Comparison of ENCODE assay signal across 11 cellular contexts in genomic region chr14:21923820-21924219, GRCh38.
DNase-seq lines count a peak whose midpoint lies in the region; ATAC-seq, FAIRE-seq and TF ChIP-seq lines count a peak whose summit lies in the region.
"Had no signal": no experiment of that assay in that cellular context is flagged by ENCODE, and none has a peak within 500 bp of the region (broad histone marks: within the 10 kb centered on the region; RNA-seq: fewer than 3 reads in every experiment).

No MANE protein-coding gene starts in this region.

- H3K36me3 ChIP-seq in right lobe of liver (no peaks in the 10 kb centered on the region), HepG2 (replicated peaks in 1 of 2; ENCODE audit: control insufficient read depth in 1 of 2, insufficient read depth in 2 of 2, low read length in 2 of 2) (no peaks in the 10 kb centered on the region), colonic mucosa (no peaks in the 10 kb centered on the region)

- no peak for FAIRE-seq in HepG2 (lab: Jason Lieb, UNC)

- no peak for TF ChIP-seq RAD21 in HepG2 (CRISPR knock-in tag; IDR thresholded peaks at IDR 0.05)

- ATAC-seq in right lobe of liver, result peak; percentile 27 to 59 (median 43)
- no peak for ATAC-seq in HepG2
- ATAC-seq in stimulated activated memory B cell treated with anti-CD40 and anti-IgM and Interleukin-4, amounts not matched to agents 10 μg/mL and 1 μg/mL and 100 μg/mL, for 72 hours, result peak; percentile 97

- H3K36me3 Mint-ChIP-seq in stimulated activated memory B cell treated with anti-CD40 and anti-IgM and Interleukin-4, amounts not matched to agents 10 μg/mL and 1 μg/mL and 100 μg/mL, for 72 hours, result no peaks in the 10 kb centered on the region

- H3K4me2 ChIP-seq in HepG2 (ENCODE audit: low read depth, low read length), result no peak overlapping the region

- H3K9me3 ChIP-seq in right lobe of liver (no peaks in the 10 kb centered on the region), HepG2 (ENCODE audit: low read length) (no peaks in the 10 kb centered on the region), colonic mucosa (no peaks in the 10 kb centered on the region)
- H3K9me3 ChIP-seq: testis had no signal

- POLR2A ChIA-PET in HepG2 (lab: Yijun Ruan, JAX), result no interaction called here

- no peaks in the 10 kb centered on the region for H3K27me3 Mint-ChIP-seq in stimulated activated memory B cell treated with anti-CD40 and anti-IgM and Interleukin-4, amounts not matched to agents 10 μg/mL and 1 μg/mL and 100 μg/mL, for 72 hours

- no TSS peak for BruUV-seq in HepG2 (replicated peaks; lab: Mats Ljungman, UMichigan)

- peak overlapping the region; percentile 49 for H3K4me3 Mint-ChIP-seq in stimulated activated memory B cell treated with anti-CD40 and anti-IgM and Interleukin-4, amounts not matched to agents 10 μg/mL and 1 μg/mL and 100 μg/mL, for 72 hours

- H3K9me3 Mint-ChIP-seq in stimulated activated memory B cell treated with anti-CD40 and anti-IgM and Interleukin-4, amounts not matched to agents 10 μg/mL and 1 μg/mL and 100 μg/mL, for 72 hours, result no peaks in the 10 kb centered on the region

- H3K27ac Mint-ChIP-seq in stimulated activated memory B cell treated with anti-CD40 and anti-IgM and Interleukin-4, amounts not matched to agents 10 μg/mL and 1 μg/mL and 100 μg/mL, for 72 hours, result peak overlapping the region; percentile 31

- TF ChIP-seq POLR2A in right lobe of liver (IDR thresholded peaks at IDR 0.05), result no peak
- no peak for TF ChIP-seq POLR2A in HepG2 (IDR thresholded peaks at IDR 0.05; ENCODE audit: insufficient read depth in 1 of 2, low read depth in 2 of 2, low read length in 2 of 2)

- H3K4me1 ChIP-seq in right lobe of liver, result no peaks in the 10 kb centered on the region
- no peaks in the 10 kb centered on the region for H3K4me1 ChIP-seq in HepG2 (ENCODE audit: insufficient read depth, low read length)
- no peaks in the 10 kb centered on the region for H3K4me1 ChIP-seq in colonic mucosa
- H3K4me1 ChIP-seq: testis had no signal

- intact Hi-C loops in right lobe of liver (cut with DNase I) (no loop called here), HepG2 (cut with micrococcal nuclease; ENCODE audit: unreplicated experiment) (no loop called here), colonic mucosa (cut with DNase I) (no loop called here)

- TF ChIP-seq CTCF in right lobe of liver (IDR thresholded peaks at IDR 0.05) (no peak), HepG2 (CRISPR knock-in tag; IDR thresholded peaks at IDR 0.05) (no peak), colonic mucosa (IDR thresholded peaks at IDR 0.05) (no peak)

- CTCF ChIA-PET in HepG2 (lab: Yijun Ruan, JAX; ENCODE audit: low intra/inter-chr PET ratio, low total read pairs), result no interaction called here

- H3K79me2 ChIP-seq in HepG2 (ENCODE audit: insufficient read depth, low read length), result no peaks in the 10 kb centered on the region

- no peak overlapping the region for H2AFZ ChIP-seq in HepG2 (ENCODE audit: low read length)

- H3K4me3 ChIP-seq in right lobe of liver (no peak overlapping the region), HepG2 (replicated peaks in 1 of 3; ENCODE audit: insufficient read depth in 1 of 3, low read depth in 2 of 3, low read length in 3 of 3) (no peak overlapping the region), colonic mucosa (no peak overlapping the region)
- H3K4me3 ChIP-seq in Jurkat, Clone E6-1 (ENCODE audit: low read length), result no peak overlapping the region
- H3K4me3 ChIP-seq: testis had no signal

- in situ Hi-C loops in HepG2 (cut with HindIII; ENCODE audit: extremely low pct_ligation_motif_present, low pct_unique_long_range_greater_than_20kb), result no loop called here

- DNase-seq in right lobe of liver (no peak), HepG2 (ENCODE audit: low spot score) (no peak), inferior parietal cortex (ENCODE audit: extremely low spot score) (no peak), T1000 (lab: John Stamatoyannopoulos, UW) (no peak), colonic mucosa (no peak)
- peak; percentile 79 for DNase-seq in Jurkat, Clone E6-1 (ENCODE audit: low read depth, low spot score)
- peak; percentile 24 for DNase-seq in activated gamma-delta T cell treated with anti-CD3 and anti-CD28 coated beads, Interleukin-2, amount 50 U/mL, for 16 hours (ENCODE audit: low read depth)
- DNase-seq: NCI-H2081, retina, testis had no signal

- H3K27me3 ChIP-seq in right lobe of liver (no peaks in the 10 kb centered on the region), HepG2 (ENCODE audit: control insufficient read depth in 1 of 2, insufficient read depth in 2 of 2, low read length in 2 of 2) (no peaks in the 10 kb centered on the region), colonic mucosa (no peaks in the 10 kb centered on the region)
- H3K27me3 ChIP-seq: testis had no signal

- no peak overlapping the region for H3K27ac ChIP-seq in right lobe of liver
- no peak overlapping the region for H3K27ac ChIP-seq in HepG2 (ENCODE audit: extremely low read length, insufficient read depth, low read length)
- H3K27ac ChIP-seq in colonic mucosa, result no peak overlapping the region
- H3K27ac ChIP-seq: testis had no signal

- TF ChIP-seq EP300 in HepG2 (IDR thresholded peaks at IDR 0.05; ENCODE audit: low read depth in 2 of 2, low read length in 2 of 2), result no peak
- no peak for TF ChIP-seq EP300 in HepG2 (CRISPR knock-in tag; IDR thresholded peaks at IDR 0.05; ENCODE audit: borderline replicate concordance)

- peaks cover 37% of the 10 kb centered on the region for H3K4me1 Mint-ChIP-seq in stimulated activated memory B cell treated with anti-CD40 and anti-IgM and Interleukin-4, amounts not matched to agents 10 μg/mL and 1 μg/mL and 100 μg/mL, for 72 hours

- H4K20me1 ChIP-seq in HepG2 (ENCODE audit: insufficient read depth, low read length), result no peaks in the 10 kb centered on the region

- H3K9ac ChIP-seq in HepG2 (ENCODE audit: insufficient read depth, low read depth, low read length), result no peak overlapping the region
- H3K9ac ChIP-seq in colonic mucosa (ENCODE audit: low read depth in 2 of 2, low read length in 2 of 2), result no peak overlapping the region

TF ChIP-seq in HepG2, 621 proteins besides CTCF, POLR2A, EP300 and RAD21:
- TF ChIP-seq THAP9 (CRISPR knock-in tag; IDR thresholded peaks at IDR 0.05; ENCODE audit: borderline replicate concordance) (no peak), THRA (CRISPR knock-in tag; IDR thresholded peaks at IDR 0.05; ENCODE audit: borderline replicate concordance) (no peak), STAT5B (CRISPR knock-in tag; IDR thresholded peaks at IDR 0.05) (no peak), ELF1 (CRISPR knock-in tag; IDR thresholded peaks at IDR 0.05) (no peak), SMC3 (IDR thresholded peaks at IDR 0.05; ENCODE audit: low read length) (no peak), MED1 (CRISPR knock-in tag; IDR thresholded peaks at IDR 0.05) (no peak), ZNF460 (CRISPR knock-in tag; IDR thresholded peaks at IDR 0.05; ENCODE audit: borderline replicate concordance) (no peak), ZNF761 (CRISPR knock-in tag; conservative IDR thresholded peaks at IDR 0.05) (no peak), ZBTB14 (CRISPR knock-in tag; IDR thresholded peaks at IDR 0.05) (no peak), ASH2L (IDR thresholded peaks at IDR 0.05; ENCODE audit: insufficient read length, low read depth, low read length) (no peak), U2AF1 (optimal IDR thresholded peaks at IDR 0.05; ENCODE audit: low read depth, low read length) (no peak), MAZ (IDR thresholded peaks at IDR 0.05; ENCODE audit: borderline replicate concordance, low read depth, low read length) (no peak), MAZ (CRISPR knock-in tag; IDR thresholded peaks at IDR 0.05; ENCODE audit: low read depth) (no peak), MAX (IDR thresholded peaks at IDR 0.05) (no peak)

Comparison
In these comparisons a context has a peak if more than half of its experiments do, and no peak if none do; other contexts are left out.
1. DNase-seq: peak in Jurkat, Clone E6-1 (single experiment) and activated gamma-delta T cell treated with anti-CD3 and anti-CD28 coated beads, Interleukin-2, amount 50 U/mL, for 16 hours (single experiment); none in right lobe of liver (0 of 3), HepG2 (single experiment), inferior parietal cortex (single experiment), T1000 (single experiment) and colonic mucosa (single experiment).